ENCODE assay signal across 15 cellular contexts in the genomic region with DNA sequence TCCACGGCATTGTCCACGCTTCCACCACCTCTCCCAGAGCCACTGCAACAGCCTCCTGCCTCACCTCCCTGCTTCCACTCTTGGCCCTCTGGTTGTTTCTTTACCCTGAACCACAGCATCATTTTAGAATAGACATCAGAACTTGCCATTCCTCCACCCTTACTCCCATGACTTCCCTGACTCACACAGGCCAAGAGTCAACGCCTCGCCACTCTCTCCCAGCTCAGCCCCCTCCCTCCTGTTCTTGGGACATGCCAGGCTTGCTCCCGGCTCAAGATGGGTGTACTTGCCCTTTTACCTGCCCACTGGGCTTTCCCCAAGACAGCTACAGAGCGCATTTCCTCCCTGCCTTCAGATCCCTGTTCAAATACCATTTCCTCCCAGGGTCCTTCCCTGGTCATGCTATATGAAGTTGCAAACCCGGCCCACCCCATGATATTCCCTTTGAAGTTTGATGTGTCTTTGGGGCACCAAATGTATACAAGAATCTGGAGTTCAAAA.
A peak's percentile ranks its signal among the peaks of the same experiment; 100 is the strongest.
DNase-seq lines count a peak whose midpoint lies in the region; ATAC-seq and TF ChIP-seq lines count a peak whose summit lies in the region.
"Had no signal": no experiment of that assay in that cellular context is flagged by ENCODE, and none has a peak within 500 bp of the region (broad histone marks: within the 10 kb centered on the region; RNA-seq: fewer than 3 reads in every experiment).

No MANE protein-coding gene starts in this region.

- H3K27me3 ChIP-seq in Caco-2 (replicated peaks; ENCODE audit: control insufficient read depth, insufficient read depth, low read length) (no peaks in the 10 kb centered on the region), osteoblast (ENCODE audit: insufficient read depth, low read length) (no peaks in the 10 kb centered on the region), sigmoid colon (no peaks in the 10 kb centered on the region)

- peak overlapping the region; percentile 53 for H3K27ac Mint-ChIP-seq in Caco-2 (ENCODE audit: unreplicated experiment)
- no peak overlapping the region for H3K27ac Mint-ChIP-seq in T-helper 17 cell
- no peak overlapping the region for H3K27ac Mint-ChIP-seq in activated CD8-positive, alpha-beta T cell treated with anti-CD3 and anti-CD28 coated beads for 36 hours
- H3K27ac Mint-ChIP-seq: CD4-positive, CD25-positive, alpha-beta regulatory T cell; IgD-negative memory B cell had no signal

- intact Hi-C loops in Caco-2 (cut with micrococcal nuclease; ENCODE audit: unreplicated experiment) (no loop called here), sigmoid colon (cut with DNase I) (no loop called here)
- intact Hi-C loops in activated CD8-positive, alpha-beta T cell treated with anti-CD3 and anti-CD28 coated beads for 36 hours (cut with micrococcal nuclease): no loop called here

- H3K4me1 ChIP-seq in Caco-2 (peaks cover 28% of the 10 kb centered on the region), osteoblast (ENCODE audit: insufficient read depth, low read length) (peaks cover 21% of the 10 kb centered on the region), sigmoid colon (no peaks in the 10 kb centered on the region)

- H3K9me3 ChIP-seq in Caco-2 (no peaks in the 10 kb centered on the region), T-helper 17 cell (ENCODE audit: control insufficient read depth, low read length, poor library complexity, severe bottlenecking) (no peaks in the 10 kb centered on the region), osteoblast (ENCODE audit: low read depth, low read length) (no peaks in the 10 kb centered on the region), sigmoid colon (no peaks in the 10 kb centered on the region)

- no peak for DNase-seq in Caco-2
- DNase-seq in T-helper 17 cell: no peak
- DNase-seq in islet precursor cell: peak; percentile 32
- peak; percentile 97 for DNase-seq in osteoblast (ENCODE audit: insufficient read length, low spot score, missing footprints)
- no peak for DNase-seq in NK-92 treated with Interleukin-12 subunit alpha and Interleukin-12 subunit beta, amount 100 ng/mL, for 24 hours (lab: John Stamatoyannopoulos, UW)
- no peak for DNase-seq in activated CD8-positive, alpha-beta T cell treated with anti-CD3 and anti-CD28 coated beads for 36 hours
- DNase-seq in sigmoid colon: no peak
- DNase-seq: CD4-positive, CD25-positive, alpha-beta regulatory T cell; MV-4-11; NCI-H1417 treated with DMSO at 0.1 percent for 48 hours; NCI-H2029 treated with DMSO at 0.1 percent for 48 hours; NCI-H510A treated with DMSO at 0.1 percent for 48 hours had no signal

- no peaks in the 10 kb centered on the region for H4K20me1 ChIP-seq in osteoblast (ENCODE audit: insufficient read depth, low read length)

- H2AFZ ChIP-seq in osteoblast (ENCODE audit: low read length): peak overlapping the region; percentile 27

- BruUV-seq in Caco-2 (replicated peaks; lab: Mats Ljungman, UMichigan): no TSS peak

- H3K27ac ChIP-seq in osteoblast (ENCODE audit: low read depth, low read length) (no peak overlapping the region), sigmoid colon (no peak overlapping the region)

- H3K4me3 Mint-ChIP-seq in Caco-2 (ENCODE audit: unreplicated experiment) (no peak overlapping the region), T-helper 17 cell (peak overlapping the region; percentile 39)
- no peak overlapping the region for H3K4me3 Mint-ChIP-seq in activated CD8-positive, alpha-beta T cell treated with anti-CD3 and anti-CD28 coated beads for 36 hours
- H3K4me3 Mint-ChIP-seq: CD4-positive, CD25-positive, alpha-beta regulatory T cell; IgD-negative memory B cell had no signal

- no peaks in the 10 kb centered on the region for H3K36me3 Mint-ChIP-seq in Caco-2 (ENCODE audit: insufficient read depth, unreplicated experiment)
- no peaks in the 10 kb centered on the region for H3K36me3 Mint-ChIP-seq in T-helper 17 cell (ENCODE audit: low read depth)
- no peaks in the 10 kb centered on the region for H3K36me3 Mint-ChIP-seq in activated CD8-positive, alpha-beta T cell treated with anti-CD3 and anti-CD28 coated beads for 36 hours (ENCODE audit: low read depth)
- H3K36me3 Mint-ChIP-seq: CD4-positive, CD25-positive, alpha-beta regulatory T cell; IgD-negative memory B cell had no signal

- no peak for TF ChIP-seq EP300 in sigmoid colon (IDR thresholded peaks at IDR 0.05)

- TF ChIP-seq POLR2A in sigmoid colon (IDR thresholded peaks at IDR 0.05): no peak

- H3K9me3 Mint-ChIP-seq in Caco-2 (ENCODE audit: unreplicated experiment): peaks cover 18% of the 10 kb centered on the region
- H3K9me3 Mint-ChIP-seq in activated CD8-positive, alpha-beta T cell treated with anti-CD3 and anti-CD28 coated beads for 36 hours: no peaks in the 10 kb centered on the region

- H3K36me3 ChIP-seq in Caco-2 (ENCODE audit: control insufficient read depth, insufficient read depth, low read length) (no peaks in the 10 kb centered on the region), osteoblast (ENCODE audit: insufficient read depth, low read length) (no peaks in the 10 kb centered on the region), sigmoid colon (no peaks in the 10 kb centered on the region)

- POLR2A ChIA-PET in Caco-2 (lab: Charles Lee): no interaction called here
- POLR2A ChIA-PET in activated CD8-positive, alpha-beta T cell treated with anti-CD3 and anti-CD28 coated beads for 36 hours (lab: Charles Lee): no interaction called here

- no peak overlapping the region for H3K4me2 ChIP-seq in osteoblast (ENCODE audit: insufficient read depth, low read length)

- H3K4me1 Mint-ChIP-seq in Caco-2 (ENCODE audit: low read depth, unreplicated experiment) (peaks cover 17% of the 10 kb centered on the region), T-helper 17 cell (peaks cover 6% of the 10 kb centered on the region)
- H3K4me1 Mint-ChIP-seq in activated CD8-positive, alpha-beta T cell treated with anti-CD3 and anti-CD28 coated beads for 36 hours (ENCODE audit: low read depth): no peaks in the 10 kb centered on the region
- H3K4me1 Mint-ChIP-seq: CD4-positive, CD25-positive, alpha-beta regulatory T cell; IgD-negative memory B cell had no signal

- WGBS in sigmoid colon, 2 donors: 80 to 84% methylated on average over 7 of the region's 7 CpGs

- ATAC-seq in T-helper 17 cell: no peak
- no peak for ATAC-seq in activated CD8-positive, alpha-beta T cell treated with anti-CD3 and anti-CD28 coated beads for 36 hours
- ATAC-seq in GM19328 (IDR thresholded peaks at IDR 0.05; ENCODE audit: unreplicated experiment): no peak
- ATAC-seq: GM12878 had no signal

- H3K27me3 Mint-ChIP-seq in Caco-2 (ENCODE audit: insufficient read depth, unreplicated experiment) (no peaks in the 10 kb centered on the region), T-helper 17 cell (peaks cover 44% of the 10 kb centered on the region)
- H3K27me3 Mint-ChIP-seq in activated CD8-positive, alpha-beta T cell treated with anti-CD3 and anti-CD28 coated beads for 36 hours: peaks cover 4% of the 10 kb centered on the region

- CTCF ChIA-PET in Caco-2 (lab: Charles Lee): no interaction called here
- CTCF ChIA-PET in activated CD8-positive, alpha-beta T cell treated with anti-CD3 and anti-CD28 coated beads for 36 hours (lab: Charles Lee): no interaction called here

- TF ChIP-seq CTCF in Caco-2 (IDR thresholded peaks at IDR 0.05; ENCODE audit: insufficient read depth in 1 of 2, low read depth in 1 of 2, low read length in 1 of 2, severe bottlenecking in 1 of 2, unreplicated experiment in 1 of 2): no peak
- TF ChIP-seq CTCF in osteoblast (IDR thresholded peaks at IDR 0.05; ENCODE audit: extremely low read depth, low read depth, low read length): no peak
- TF ChIP-seq CTCF in activated CD8-positive, alpha-beta T cell treated with anti-CD3 and anti-CD28 coated beads for 36 hours (IDR thresholded peaks at IDR 0.05): no peak
- no peak for TF ChIP-seq CTCF in sigmoid colon (IDR thresholded peaks at IDR 0.05)

- H3K4me3 ChIP-seq in Caco-2 (ENCODE audit: low read depth, low read length) (no peak overlapping the region), osteoblast (ENCODE audit: insufficient read depth, low read length) (no peak overlapping the region), sigmoid colon (no peak overlapping the region)
- H3K4me3 ChIP-seq: GM12878 had no signal

- no peaks in the 10 kb centered on the region for H3K79me2 ChIP-seq in osteoblast (ENCODE audit: insufficient read depth, low read length)

Comparison
In these comparisons a context has a peak if more than half of its experiments do, and no peak if none do; other contexts are left out.
1. DNase-seq: peak in islet precursor cell (single experiment) and osteoblast (single experiment); none in Caco-2 (0 of 2), T-helper 17 cell (0 of 3), NK-92 treated with Interleukin-12 subunit alpha and Interleukin-12 subunit beta, amount 100 ng/mL, for 24 hours (single experiment), activated CD8-positive, alpha-beta T cell treated with anti-CD3 and anti-CD28 coated beads for 36 hours (single experiment) and sigmoid colon (single experiment).